ENCODE assay signal across 7 cellular contexts in genomic region chr14:105065280-105066228, GRCh38. TPM values are rescaled to one million over a fixed set of nuclear protein-coding genes. Genes with fewer than 3 reads are reported as not detected.
DNase-seq lines count a peak whose midpoint lies in the region; ATAC-seq, FAIRE-seq and TF ChIP-seq lines count a peak whose summit lies in the region.

GPR132 (minus strand) TSS chr14:105065430; CDS start chr14:105055420, 10,010 bp downstream.

- TF ChIP-seq CTCF in HL-60 (IDR thresholded peaks at IDR 0.05; ENCODE audit: insufficient read depth, low read length) (no peak), endothelial cell of umbilical vein (IDR thresholded peaks at IDR 0.05; ENCODE audit: extremely low read depth in 1 of 2, insufficient read depth in 1 of 2, low read depth in 1 of 2, low read length in 2 of 2) (no peak)

- H3K27me3 Mint-ChIP-seq in activated CD4-positive, alpha-beta T cell treated with anti-CD3 and anti-CD28 coated beads, Interleukin-2, amount 10 ng/mL, durations not matched to agents 7 days and 5 days, result no peaks in the 10 kb centered on the region

- peak within 1 kb of the TSS; percentile 80 for H3K4me3 Mint-ChIP-seq in activated CD4-positive, alpha-beta T cell treated with anti-CD3 and anti-CD28 coated beads, Interleukin-2, amount 10 ng/mL, durations not matched to agents 7 days and 5 days

- POLR2A ChIA-PET in activated CD4-positive, alpha-beta T cell treated with anti-CD3 and anti-CD28 coated beads, Interleukin-2, amount 10 ng/mL, durations not matched to agents 7 days and 5 days (lab: Charles Lee), result interaction anchor here (1.2 kb wide), 1 partner anchor 8 kb away, joined by 6 read pairs; no protein-coding TSS in a partner anchor
- POLR2A ChIA-PET in endothelial cell of umbilical vein (lab: Charles Lee), result no interaction called here

- H2AFZ ChIP-seq in endothelial cell of umbilical vein (ENCODE audit: low read depth, low read length), result peak within 1 kb of the TSS; percentile 62

- H3K4me1 Mint-ChIP-seq in activated CD4-positive, alpha-beta T cell treated with anti-CD3 and anti-CD28 coated beads, Interleukin-2, amount 10 ng/mL, durations not matched to agents 7 days and 5 days, result peaks cover 73% of the 10 kb centered on the region

- no peaks in the 10 kb centered on the region for H3K9me1 ChIP-seq in endothelial cell of umbilical vein (replicated peaks; ENCODE audit: control insufficient read depth, extremely low read depth, insufficient read depth, low read length)

- H3K4me2 ChIP-seq in endothelial cell of umbilical vein (ENCODE audit: insufficient read depth, low read length), result no peak within 1 kb of the TSS

- no peaks in the 10 kb centered on the region for H3K36me3 ChIP-seq in endothelial cell of umbilical vein (ENCODE audit: control insufficient read depth in 2 of 2, extremely low read depth in 1 of 2, insufficient read depth in 2 of 2, low read length in 2 of 2)

- no peak within 1 kb of the TSS for H3K9ac ChIP-seq in endothelial cell of umbilical vein (replicated peaks; ENCODE audit: extremely low read depth, insufficient read depth, low read length)

- ATAC-seq in GM19463 (IDR thresholded peaks at IDR 0.05; ENCODE audit: unreplicated experiment), result peak; percentile 45
- peak; percentile 55 for ATAC-seq in sciatic nerve

- H3K79me2 ChIP-seq in endothelial cell of umbilical vein (ENCODE audit: control insufficient read depth, insufficient read depth, low read length), result no peaks in the 10 kb centered on the region

- peaks cover 10% of the 10 kb centered on the region for H3K4me1 ChIP-seq in endothelial cell of umbilical vein (ENCODE audit: control insufficient read depth, extremely low read depth, insufficient read depth, low read length)

- no peaks in the 10 kb centered on the region for H4K20me1 ChIP-seq in endothelial cell of umbilical vein (replicated peaks; ENCODE audit: control insufficient read depth, extremely low read depth, insufficient read depth, low read length)

- H3K9me3 ChIP-seq in endothelial cell of umbilical vein (replicated peaks; ENCODE audit: control insufficient read depth, insufficient read depth, low read length), result no peaks in the 10 kb centered on the region

- intact Hi-C loops in endothelial cell of umbilical vein (cut with micrococcal nuclease) (no loop called here), sciatic nerve (cut with DNase I) (no loop called here)

- dilution Hi-C loops in endothelial cell of umbilical vein (cut with MboI; ENCODE audit: extremely low pct_ligation_motif_present, low sequenced_read_pairs), result no loop called here

- H3K4me3 ChIP-seq in HL-60 (replicated peaks; ENCODE audit: insufficient read depth, low read length) (peak within 1 kb of the TSS; percentile 71), endothelial cell of umbilical vein (replicated peaks in 1 of 3; ENCODE audit: insufficient read depth in 1 of 3, low read depth in 1 of 3, low read length in 3 of 3) (no peak within 1 kb of the TSS)

- CTCF ChIA-PET in activated CD4-positive, alpha-beta T cell treated with anti-CD3 and anti-CD28 coated beads, Interleukin-2, amount 10 ng/mL, durations not matched to agents 7 days and 5 days (lab: Charles Lee), result interaction anchor here (0.7 to 4.0 kb wide), 8 partner anchors 9 to 132 kb away, joined by 3 to 22 read pairs (median 7); no protein-coding TSS in a partner anchor
- CTCF ChIA-PET in endothelial cell of umbilical vein (lab: Charles Lee), result interaction anchor here (1.2 to 2.0 kb wide), 2 partner anchors 21 to 25 kb away, joined by 5 read pairs; no protein-coding TSS in a partner anchor

- TF ChIP-seq POLR2A in endothelial cell of umbilical vein (IDR thresholded peaks at IDR 0.05; ENCODE audit: low read depth, low read length), result no peak

- H3K36me3 Mint-ChIP-seq in activated CD4-positive, alpha-beta T cell treated with anti-CD3 and anti-CD28 coated beads, Interleukin-2, amount 10 ng/mL, durations not matched to agents 7 days and 5 days (ENCODE audit: low read depth), result peaks cover 18% of the 10 kb centered on the region

- H3K27ac ChIP-seq in HL-60 (replicated peaks) (peak within 1 kb of the TSS; percentile 95), endothelial cell of umbilical vein (ENCODE audit: insufficient read depth, low read depth, low read length) (no peak within 1 kb of the TSS)

- DNase-seq in HL-60 (ENCODE audit: low read depth in 1 of 2, low spot score in 1 of 2) (peak; percentile 91 to 100), endothelial cell of umbilical vein (ENCODE audit: low read depth, low spot score) (no peak), sciatic nerve (ENCODE audit: low spot score) (peak; percentile 63), iPS-NIHi11 (ENCODE audit: low spot score) (no peak), NCI-H526 (lab: John Stamatoyannopoulos, UW) (no peak)
- peak; percentile 97 for DNase-seq in activated CD4-positive, alpha-beta T cell treated with anti-CD3 and anti-CD28 coated beads, Interleukin-2, amount 10 ng/mL, durations not matched to agents 7 days and 5 days

- no peak for FAIRE-seq in endothelial cell of umbilical vein (lab: Jason Lieb, UNC)

- H3K9me3 Mint-ChIP-seq in activated CD4-positive, alpha-beta T cell treated with anti-CD3 and anti-CD28 coated beads, Interleukin-2, amount 10 ng/mL, durations not matched to agents 7 days and 5 days, result no peaks in the 10 kb centered on the region

- H3K27me3 ChIP-seq in HL-60 (ENCODE audit: insufficient read depth, poor library complexity, severe bottlenecking), result no peaks in the 10 kb centered on the region
- H3K27me3 ChIP-seq in endothelial cell of umbilical vein (ENCODE audit: control insufficient read depth in 2 of 2, insufficient read depth in 2 of 2, low read length in 2 of 2), result no peaks in the 10 kb centered on the region

- BruUV-seq in endothelial cell of umbilical vein (replicated peaks; lab: Mats Ljungman, UMichigan), result no TSS peak

- peak within 1 kb of the TSS; percentile 94 for H3K27ac Mint-ChIP-seq in activated CD4-positive, alpha-beta T cell treated with anti-CD3 and anti-CD28 coated beads, Interleukin-2, amount 10 ng/mL, durations not matched to agents 7 days and 5 days

TF ChIP-seq in endothelial cell of umbilical vein, 7 proteins besides CTCF, POLR2A, EP300 and RAD21:
- TF ChIP-seq MAX (IDR thresholded peaks at IDR 0.05; ENCODE audit: insufficient read depth, insufficient read length), result no peak
- TF ChIP-seq MYC (IDR thresholded peaks at IDR 0.05; ENCODE audit: low read depth, low read length), result no peak
- no peak for TF ChIP-seq JUN (IDR thresholded peaks at IDR 0.05; ENCODE audit: borderline replicate concordance, insufficient read depth, insufficient read length, low read depth)
- TF ChIP-seq EZH2 (IDR thresholded peaks at IDR 0.05; ENCODE audit: borderline replicate concordance, low read depth, low read length, severe bottlenecking), result no peak
- TF ChIP-seq FOS (IDR thresholded peaks at IDR 0.05; ENCODE audit: borderline replicate concordance, insufficient read depth, low read length), result no peak
- no peak for TF ChIP-seq POLR2AphosphoS5 (IDR thresholded peaks at IDR 0.05; ENCODE audit: insufficient read depth, low read depth, low read length)
- TF ChIP-seq GATA2 (IDR thresholded peaks at IDR 0.05; ENCODE audit: insufficient read depth, insufficient read length, low read depth, low read length), result no peak

RNA-seq across cellular contexts. Expression of gene GPR132, which starts in this region (rescaled TPM):
- 10 to 100 TPM; 44.2 to 46.6 TPM for total RNA-seq in activated CD4-positive, alpha-beta T cell treated with anti-CD3 and anti-CD28 coated beads, Interleukin-2, amount 10 ng/mL, durations not matched to agents 7 days and 5 days
- not detected in 2 replicates for total RNA-seq in endothelial cell of umbilical vein
- not detected in 2 replicates for polyA plus RNA-seq in endothelial cell of umbilical vein
- polyA plus RNA-seq in endothelial cell of umbilical vein (2011; cell fraction: cytosol; rRNA removed), result 0.03 TPM in 1 of 2 replicates, not detected in the other
- polyA plus RNA-seq in endothelial cell of umbilical vein (2011; cell fraction: nucleus; rRNA removed), result not detected in 2 replicates
- 0.13 and 0.30 TPM in 2 replicates for polyA plus RNA-seq in endothelial cell of umbilical vein (2012)
- 0.56 TPM in 1 of 2 replicates, not detected in the other for polyA minus RNA-seq in endothelial cell of umbilical vein
- not detected for polyA minus RNA-seq in endothelial cell of umbilical vein (2011; cell fraction: cytosol; rRNA and poly(A)+ RNA removed)
- not detected in 2 replicates for polyA minus RNA-seq in endothelial cell of umbilical vein (2011; cell fraction: nucleus; rRNA and poly(A)+ RNA removed)
- total RNA-seq in sciatic nerve, result 3.2 TPM

Comparison
In these comparisons a context has a peak if more than half of its experiments do, and no peak if none do; other contexts are left out.
1. RNA of gene GPR132 (total RNA-seq): 44.2 to 46.6 TPM in activated CD4-positive, alpha-beta T cell treated with anti-CD3 and anti-CD28 coated beads, Interleukin-2, amount 10 ng/mL, durations not matched to agents 7 days and 5 days; 3.2 TPM in sciatic nerve (single experiment) and not detected in endothelial cell of umbilical vein; every median in the first group is over 10 times any median in the second.
2. DNase-seq: peak in HL-60 (2 of 2), activated CD4-positive, alpha-beta T cell treated with anti-CD3 and anti-CD28 coated beads, Interleukin-2, amount 10 ng/mL, durations not matched to agents 7 days and 5 days (single experiment) and sciatic nerve (single experiment); none in endothelial cell of umbilical vein (single experiment), iPS-NIHi11 (single experiment) and NCI-H526 (0 of 2).